22 cellular contexts compared by ENCODE assay signal in genomic region chr4:43682551-43682950, GRCh38.
"Had no signal": no experiment of that assay in that cellular context is flagged by ENCODE, and none has a peak within 500 bp of the region (broad histone marks: within the 10 kb centered on the region; RNA-seq: fewer than 3 reads in every experiment).

No MANE protein-coding gene starts in this region.

- H3K4me1 ChIP-seq: SJSA1 had no signal

- DNase-seq: activated B cell treated with CpG ODN at 0.5 μM for 24 hours; activated CD4-positive, alpha-beta T cell treated with anti-CD3 and anti-CD28 coated beads for 1 hour; activated CD4-positive, alpha-beta T cell treated with anti-CD3 and anti-CD28 coated beads, Interleukin-2, amount 10 ng/mL, durations not matched to agents 24 days and 14 days; activated CD4-positive, alpha-beta T cell treated with anti-CD3 and anti-CD28 coated beads, Interleukin-2, amount 50 U/mL, for 48 hours; activated gamma-delta T cell treated with Interleukin-2 at 50 U/mL for 16 hours; activated T-cell treated with anti-CD3 and anti-CD28 coated beads for 4 hours; activated T-cell treated with anti-CD3 and anti-CD28 coated beads, Interleukin-2, amount 50 U/mL, for 48 hours; aorta; MG63; MV-4-11; NCI-H1092 treated with DMSO at 0.1 percent for 48 hours; NCI-H1417 treated with DMSO at 0.1 percent for 48 hours; NCI-H1694; NCI-H2029 treated with DMSO at 0.1 percent for 48 hours; NCI-H345; NCI-H510A; NCI-H69; NK-92 treated with Interleukin-12 subunit alpha and Interleukin-12 subunit beta, amount 100 ng/mL, for 24 hours; SHP77 had no signal

- H3K36me3 ChIP-seq: MG63, SJSA1 had no signal

- H3K27ac ChIP-seq: SJSA1 had no signal

- ATAC-seq: activated T-helper 17 cell treated with anti-CD3 and anti-CD28 coated beads, Interleukin-2, amount 50 U/mL, for 72 hours; SK-N-SH treated with all-trans-retinoic acid at 6 μM for 48 hours had no signal

- H3K4me3 ChIP-seq: MG63, SJSA1 had no signal

- H3K9me3 ChIP-seq: MG63, SJSA1 had no signal

- H3K27me3 ChIP-seq: MG63, SJSA1 had no signal
